8 cellular contexts compared by ENCODE assay signal in the genomic region with DNA sequence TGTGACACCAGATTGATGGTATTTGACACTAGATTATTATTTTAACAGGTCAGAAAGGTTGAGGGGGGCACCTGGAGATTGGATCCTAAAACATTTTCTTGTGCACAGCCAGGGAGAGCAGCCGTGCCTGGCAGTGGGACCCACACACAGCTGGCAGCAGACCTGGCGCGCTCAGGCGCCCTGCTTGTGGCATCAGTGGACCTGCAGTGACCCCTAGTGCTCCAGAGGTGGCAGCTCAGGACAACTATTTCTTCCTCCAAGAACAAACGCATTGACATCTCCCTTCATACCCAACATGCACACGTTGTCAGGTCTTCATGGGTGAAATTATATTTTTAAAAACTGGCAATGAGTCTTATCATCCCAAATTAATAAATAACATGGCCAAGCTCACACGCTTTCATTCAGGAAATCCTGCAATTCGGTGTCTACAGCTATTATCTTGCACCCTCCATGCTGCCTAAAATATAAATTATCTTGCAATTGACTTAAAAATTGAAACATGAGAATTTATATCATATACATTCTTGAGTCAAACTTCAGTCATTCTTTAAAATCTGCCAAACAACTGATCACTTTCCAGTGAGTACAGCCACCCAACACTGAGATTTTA. TPM values are rescaled to one million over a fixed set of nuclear protein-coding genes. Genes with fewer than 3 reads are reported as not detected.
DNase-seq lines count a peak whose midpoint lies in the region; ATAC-seq and TF ChIP-seq lines count a peak whose summit lies in the region.

No MANE protein-coding gene starts in this region.

- H3K36me3 Mint-ChIP-seq in activated T-helper 1 cell treated with anti-CD3 and anti-CD28 coated beads, Interleukin-12 subunit alpha, Interleukin-12 subunit beta, Interleukin-2, Interleukin-4 antibody, amounts not matched to agents 30 ng/mL and 10 ng/mL and 1 ng/mL, durations not matched to agents 14 hours and 24 hours and 36 hours (ENCODE audit: low read depth), result no peaks in the 10 kb centered on the region
- peaks cover 20% of the 10 kb centered on the region for H3K36me3 Mint-ChIP-seq in endothelial cell (ENCODE audit: low read depth, unreplicated experiment)

- ATAC-seq in HG02610 (IDR thresholded peaks at IDR 0.05; ENCODE audit: unreplicated experiment), result peak; percentile 87
- ATAC-seq in stimulated activated naive CD8-positive, alpha-beta T cell treated with anti-CD3 and anti-CD28 coated beads, Interleukin-15, amount 100 ng/mL, for 72 hours, result peak; percentile 63

- no peaks in the 10 kb centered on the region for H3K9me3 Mint-ChIP-seq in activated T-helper 1 cell treated with anti-CD3 and anti-CD28 coated beads, Interleukin-12 subunit alpha, Interleukin-12 subunit beta, Interleukin-2, Interleukin-4 antibody, amounts not matched to agents 30 ng/mL and 10 ng/mL and 1 ng/mL, durations not matched to agents 14 hours and 24 hours and 36 hours
- H3K9me3 Mint-ChIP-seq in stimulated activated naive CD8-positive, alpha-beta T cell treated with anti-CD3 and anti-CD28 coated beads, Interleukin-15, amount 100 ng/mL, for 72 hours, result no peaks in the 10 kb centered on the region
- peaks cover 48% of the 10 kb centered on the region for H3K9me3 Mint-ChIP-seq in endothelial cell (ENCODE audit: unreplicated experiment)

- no peak overlapping the region for H3K27ac Mint-ChIP-seq in activated T-helper 1 cell treated with anti-CD3 and anti-CD28 coated beads, Interleukin-12 subunit alpha, Interleukin-12 subunit beta, Interleukin-2, Interleukin-4 antibody, amounts not matched to agents 30 ng/mL and 10 ng/mL and 1 ng/mL, durations not matched to agents 14 hours and 24 hours and 36 hours
- H3K27ac Mint-ChIP-seq in stimulated activated naive CD8-positive, alpha-beta T cell treated with anti-CD3 and anti-CD28 coated beads, Interleukin-15, amount 100 ng/mL, for 72 hours, result no peak overlapping the region
- no peak overlapping the region for H3K27ac Mint-ChIP-seq in endothelial cell (ENCODE audit: unreplicated experiment)

- peak; percentile 44 for DNase-seq in stimulated activated CD4-positive, alpha-beta T cell treated with anti-CD3 and anti-CD28 coated beads, Interleukin-15, amount 100 ng/mL, for 24 hours
- no peak for DNase-seq in stimulated activated CD4-positive, alpha-beta T cell treated with anti-CD3 and anti-CD28 coated beads, Interleukin-12 subunit alpha, Interleukin-12 subunit beta, amount 100 ng/mL, for 4 hours
- peak; percentile 18 to 52 for DNase-seq in NCI-H1930 (lab: John Stamatoyannopoulos, UW)
- DNase-seq in activated T-helper 1 cell treated with anti-CD3 and anti-CD28 coated beads, Interleukin-12 subunit alpha, Interleukin-12 subunit beta, Interleukin-2, Interleukin-4 antibody, amounts not matched to agents 30 ng/mL and 10 ng/mL and 1 ng/mL, durations not matched to agents 14 hours and 24 hours and 36 hours (ENCODE audit: low spot score), result peak; percentile 3
- DNase-seq in iPS-NIHi7 (ENCODE audit: extremely low spot score), result peak; percentile 88
- DNase-seq in stimulated activated naive CD8-positive, alpha-beta T cell treated with anti-CD3 and anti-CD28 coated beads, Interleukin-15, amount 100 ng/mL, for 72 hours, result peak; percentile 19 to 31
- no peak for DNase-seq in endothelial cell (ENCODE audit: low spot score)

- peaks cover 2% of the 10 kb centered on the region for H3K27me3 Mint-ChIP-seq in activated T-helper 1 cell treated with anti-CD3 and anti-CD28 coated beads, Interleukin-12 subunit alpha, Interleukin-12 subunit beta, Interleukin-2, Interleukin-4 antibody, amounts not matched to agents 30 ng/mL and 10 ng/mL and 1 ng/mL, durations not matched to agents 14 hours and 24 hours and 36 hours (ENCODE audit: insufficient read depth)
- H3K27me3 Mint-ChIP-seq in stimulated activated naive CD8-positive, alpha-beta T cell treated with anti-CD3 and anti-CD28 coated beads, Interleukin-15, amount 100 ng/mL, for 72 hours, result peaks cover 22% of the 10 kb centered on the region
- H3K27me3 Mint-ChIP-seq in endothelial cell (ENCODE audit: unreplicated experiment), result peaks cover 9% of the 10 kb centered on the region

- intact Hi-C loops in activated T-helper 1 cell treated with anti-CD3 and anti-CD28 coated beads, Interleukin-12 subunit alpha, Interleukin-12 subunit beta, Interleukin-2, Interleukin-4 antibody, amounts not matched to agents 30 ng/mL and 10 ng/mL and 1 ng/mL, durations not matched to agents 14 hours and 24 hours and 36 hours (cut with micrococcal nuclease), result loop anchor here (2.0 kb wide), 2 partner anchors 719 to 943 kb away; no protein-coding TSS in a partner anchor

- TF ChIP-seq CTCF in endothelial cell (IDR thresholded peaks at IDR 0.05; ENCODE audit: unreplicated experiment), result no peak

- H3K4me1 Mint-ChIP-seq in activated T-helper 1 cell treated with anti-CD3 and anti-CD28 coated beads, Interleukin-12 subunit alpha, Interleukin-12 subunit beta, Interleukin-2, Interleukin-4 antibody, amounts not matched to agents 30 ng/mL and 10 ng/mL and 1 ng/mL, durations not matched to agents 14 hours and 24 hours and 36 hours (ENCODE audit: low read depth), result no peaks in the 10 kb centered on the region
- H3K4me1 Mint-ChIP-seq in stimulated activated naive CD8-positive, alpha-beta T cell treated with anti-CD3 and anti-CD28 coated beads, Interleukin-15, amount 100 ng/mL, for 72 hours, result no peaks in the 10 kb centered on the region
- H3K4me1 Mint-ChIP-seq in endothelial cell (ENCODE audit: unreplicated experiment), result no peaks in the 10 kb centered on the region

- H3K4me3 Mint-ChIP-seq in activated T-helper 1 cell treated with anti-CD3 and anti-CD28 coated beads, Interleukin-12 subunit alpha, Interleukin-12 subunit beta, Interleukin-2, Interleukin-4 antibody, amounts not matched to agents 30 ng/mL and 10 ng/mL and 1 ng/mL, durations not matched to agents 14 hours and 24 hours and 36 hours, result no peak overlapping the region
- no peak overlapping the region for H3K4me3 Mint-ChIP-seq in stimulated activated naive CD8-positive, alpha-beta T cell treated with anti-CD3 and anti-CD28 coated beads, Interleukin-15, amount 100 ng/mL, for 72 hours
- no peak overlapping the region for H3K4me3 Mint-ChIP-seq in endothelial cell (ENCODE audit: unreplicated experiment)

RNA-seq across cellular contexts. Expression of gene TMEM132D, which starts 7.7 kb away (rescaled TPM):
- not detected in 2 replicates for total RNA-seq in activated T-helper 1 cell treated with anti-CD3 and anti-CD28 coated beads, Interleukin-12 subunit alpha, Interleukin-12 subunit beta, Interleukin-2, Interleukin-4 antibody, amounts not matched to agents 30 ng/mL and 10 ng/mL and 1 ng/mL, durations not matched to agents 14 hours and 24 hours and 36 hours
- total RNA-seq in endothelial cell (ENCODE audit: unreplicated experiment), result not detected

Comparison
In these comparisons a context has a peak if more than half of its experiments do, and no peak if none do; other contexts are left out.
1. DNase-seq: peak in stimulated activated CD4-positive, alpha-beta T cell treated with anti-CD3 and anti-CD28 coated beads, Interleukin-15, amount 100 ng/mL, for 24 hours (single experiment), NCI-H1930 (2 of 2), activated T-helper 1 cell treated with anti-CD3 and anti-CD28 coated beads, Interleukin-12 subunit alpha, Interleukin-12 subunit beta, Interleukin-2, Interleukin-4 antibody, amounts not matched to agents 30 ng/mL and 10 ng/mL and 1 ng/mL, durations not matched to agents 14 hours and 24 hours and 36 hours (single experiment), iPS-NIHi7 (single experiment) and stimulated activated naive CD8-positive, alpha-beta T cell treated with anti-CD3 and anti-CD28 coated beads, Interleukin-15, amount 100 ng/mL, for 72 hours (2 of 2); none in stimulated activated CD4-positive, alpha-beta T cell treated with anti-CD3 and anti-CD28 coated beads, Interleukin-12 subunit alpha, Interleukin-12 subunit beta, amount 100 ng/mL, for 4 hours (single experiment) and endothelial cell (single experiment).